24 cellular contexts compared by ENCODE assay signal in the genomic region with DNA sequence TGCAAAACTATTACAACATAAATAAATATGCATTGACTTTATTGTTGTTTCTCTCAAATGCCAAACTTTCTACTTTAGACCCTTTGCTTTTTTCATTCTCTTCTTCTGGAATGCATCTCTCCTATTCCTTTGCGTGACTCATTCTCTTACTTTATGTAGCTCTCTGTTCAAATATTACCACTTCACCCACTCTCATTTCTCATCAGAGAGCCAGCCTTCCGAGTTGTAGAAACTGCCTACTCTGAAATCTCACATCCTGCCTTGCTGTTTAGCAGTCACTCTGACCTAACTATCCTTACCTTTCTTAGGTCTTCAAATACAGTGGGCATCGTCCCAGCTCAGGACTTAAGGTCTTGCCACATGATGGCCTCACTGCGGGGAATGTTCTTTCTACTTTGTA.
"Had no signal": no experiment of that assay in that cellular context is flagged by ENCODE, and none has a peak within 500 bp of the region (broad histone marks: within the 10 kb centered on the region; RNA-seq: fewer than 3 reads in every experiment).

No MANE protein-coding gene starts in this region.

- H3K4me3 ChIP-seq: ascending aorta, breast epithelium, heart right ventricle, mucosa of descending colon, prostate gland, skin epidermis, testis had no signal

- H3K9me3 Mint-ChIP-seq: activated B cell treated with CpG ODN at 0.5 μM for 24 hours; activated CD4-positive, alpha-beta T cell treated with anti-CD3 and anti-CD28 coated beads, Interleukin-2, amount 10 ng/mL, durations not matched to agents 24 days and 14 days; activated naive CD4-positive, alpha-beta T cell treated with anti-CD3 and anti-CD28 coated beads, Interleukin-2, amount 10 ng/mL, durations not matched to agents 7 days and 5 days; activated T-cell treated with anti-CD3 and anti-CD28 coated beads, Interleukin-2, amount 50 U/mL, for 24 hours; dendritic cell treated with granulocyte-macrophage colony-stimulating factor and Interleukin-4, amounts not matched to agents 40 ng/mL and 50 ng/mL, for 4 days; T-helper 2 cell treated with Interferon-gamma antibody and Interleukin-4, amounts not matched to agents 5 μg/mL and 100 μg/mL, for 36 hours had no signal

- H3K36me3 Mint-ChIP-seq: activated naive CD4-positive, alpha-beta T cell treated with anti-CD3 and anti-CD28 coated beads, Interleukin-2, amount 10 ng/mL, durations not matched to agents 7 days and 5 days; memory B cell; naive B cell; stimulated activated effector memory CD8-positive, alpha-beta T cell treated with anti-CD3 and anti-CD28 coated beads, Interleukin-12 subunit alpha, Interleukin-12 subunit beta, amount 100 ng/mL, for 72 hours had no signal

- H3K4me1 Mint-ChIP-seq: activated B cell treated with CpG ODN at 0.5 μM for 24 hours; activated CD4-positive, alpha-beta T cell treated with anti-CD3 and anti-CD28 coated beads, Interleukin-2, amount 10 ng/mL, durations not matched to agents 24 days and 14 days; activated naive CD4-positive, alpha-beta T cell treated with anti-CD3 and anti-CD28 coated beads, Interleukin-2, amount 10 ng/mL, durations not matched to agents 7 days and 5 days; activated naive CD8-positive, alpha-beta T cell treated with anti-CD3 and anti-CD28 coated beads, Interleukin-2, amount 50 U/mL, for 24 hours; stimulated activated effector memory CD8-positive, alpha-beta T cell treated with anti-CD3 and anti-CD28 coated beads, Interleukin-12 subunit alpha, Interleukin-12 subunit beta, amount 100 ng/mL, for 72 hours had no signal

- H3K27me3 Mint-ChIP-seq: activated B cell treated with CpG ODN at 0.5 μM for 24 hours; activated CD4-positive, alpha-beta T cell treated with anti-CD3 and anti-CD28 coated beads, Interleukin-2, amount 10 ng/mL, durations not matched to agents 24 days and 14 days; activated CD8-positive, alpha-beta T cell treated with anti-CD3 and anti-CD28 coated beads for 36 hours; activated naive CD4-positive, alpha-beta T cell treated with anti-CD3 and anti-CD28 coated beads, Interleukin-2, amount 10 ng/mL, durations not matched to agents 7 days and 5 days; activated naive CD8-positive, alpha-beta T cell treated with anti-CD3 and anti-CD28 coated beads, Interleukin-2, amount 50 U/mL, for 24 hours; activated T-cell treated with anti-CD3 and anti-CD28 coated beads, Interleukin-2, amount 50 U/mL, for 24 hours; dendritic cell treated with granulocyte-macrophage colony-stimulating factor and Interleukin-4, amounts not matched to agents 40 ng/mL and 50 ng/mL, for 4 days; memory B cell; naive B cell had no signal

- ATAC-seq: activated CD8-positive, alpha-beta T cell treated with anti-CD3 and anti-CD28 coated beads for 36 hours; activated naive CD8-positive, alpha-beta T cell treated with anti-CD3 and anti-CD28 coated beads, Interleukin-2, amount 50 U/mL, for 24 hours; esophagus mucosa; heart right ventricle; left ventricle myocardium superior; mucosa of descending colon; right cardiac atrium; stimulated activated effector memory CD8-positive, alpha-beta T cell treated with anti-CD3 and anti-CD28 coated beads, Interleukin-12 subunit alpha, Interleukin-12 subunit beta, amount 100 ng/mL, for 72 hours had no signal

- H3K4me1 ChIP-seq: ascending aorta, breast epithelium, heart right ventricle, prostate gland, testis had no signal

- DNase-seq: activated B cell treated with CpG ODN at 0.5 μM for 24 hours; activated CD4-positive, alpha-beta T cell treated with anti-CD3 and anti-CD28 coated beads, Interleukin-2, amount 10 ng/mL, durations not matched to agents 24 days and 14 days; activated CD8-positive, alpha-beta T cell treated with anti-CD3 and anti-CD28 coated beads for 36 hours; activated effector memory CD4-positive, alpha-beta T cell treated with Interleukin-2 at 50 U/mL for 16 hours; activated naive CD4-positive, alpha-beta T cell treated with anti-CD3 and anti-CD28 coated beads, Interleukin-2, amount 10 ng/mL, durations not matched to agents 7 days and 5 days; activated naive CD8-positive, alpha-beta T cell treated with anti-CD3 and anti-CD28 coated beads, Interleukin-2, amount 50 U/mL, for 24 hours; activated T-cell treated with anti-CD3 and anti-CD28 coated beads, Interleukin-2, amount 50 U/mL, for 24 hours; effector CD8-positive, alpha-beta T cell; heart right ventricle; left ventricle myocardium superior; mucosa of descending colon; naive B cell; right cardiac atrium; stimulated activated CD4-positive, alpha-beta T cell treated with anti-CD3 and anti-CD28 coated beads, Interleukin-4, amount 100 ng/mL, for 24 hours; testis had no signal

- H3K27ac ChIP-seq: ascending aorta, breast epithelium, heart right ventricle, prostate gland, skin epidermis, testis had no signal

- H3K4me3 Mint-ChIP-seq: activated B cell treated with CpG ODN at 0.5 μM for 24 hours; activated CD4-positive, alpha-beta T cell treated with anti-CD3 and anti-CD28 coated beads, Interleukin-2, amount 10 ng/mL, durations not matched to agents 24 days and 14 days; activated CD8-positive, alpha-beta T cell treated with anti-CD3 and anti-CD28 coated beads for 36 hours; activated naive CD4-positive, alpha-beta T cell treated with anti-CD3 and anti-CD28 coated beads, Interleukin-2, amount 10 ng/mL, durations not matched to agents 7 days and 5 days; activated naive CD8-positive, alpha-beta T cell treated with anti-CD3 and anti-CD28 coated beads, Interleukin-2, amount 50 U/mL, for 24 hours; activated T-cell treated with anti-CD3 and anti-CD28 coated beads, Interleukin-2, amount 50 U/mL, for 24 hours; dendritic cell treated with granulocyte-macrophage colony-stimulating factor and Interleukin-4, amounts not matched to agents 40 ng/mL and 50 ng/mL, for 4 days; memory B cell; naive B cell; stimulated activated effector memory CD8-positive, alpha-beta T cell treated with anti-CD3 and anti-CD28 coated beads, Interleukin-12 subunit alpha, Interleukin-12 subunit beta, amount 100 ng/mL, for 72 hours; T-helper 2 cell treated with Interferon-gamma antibody and Interleukin-4, amounts not matched to agents 5 μg/mL and 100 μg/mL, for 36 hours had no signal

- H3K27me3 ChIP-seq: ascending aorta, breast epithelium, heart right ventricle, testis had no signal

- H3K9me3 ChIP-seq: ascending aorta, breast epithelium, mucosa of descending colon, prostate gland, testis had no signal

- H3K27ac Mint-ChIP-seq: activated B cell treated with CpG ODN at 0.5 μM for 24 hours; activated CD4-positive, alpha-beta T cell treated with anti-CD3 and anti-CD28 coated beads, Interleukin-2, amount 10 ng/mL, durations not matched to agents 24 days and 14 days; activated CD8-positive, alpha-beta T cell treated with anti-CD3 and anti-CD28 coated beads for 36 hours; activated naive CD4-positive, alpha-beta T cell treated with anti-CD3 and anti-CD28 coated beads, Interleukin-2, amount 10 ng/mL, durations not matched to agents 7 days and 5 days; activated naive CD8-positive, alpha-beta T cell treated with anti-CD3 and anti-CD28 coated beads, Interleukin-2, amount 50 U/mL, for 24 hours; activated T-cell treated with anti-CD3 and anti-CD28 coated beads, Interleukin-2, amount 50 U/mL, for 24 hours; dendritic cell treated with granulocyte-macrophage colony-stimulating factor and Interleukin-4, amounts not matched to agents 40 ng/mL and 50 ng/mL, for 4 days; memory B cell; naive B cell; stimulated activated effector memory CD8-positive, alpha-beta T cell treated with anti-CD3 and anti-CD28 coated beads, Interleukin-12 subunit alpha, Interleukin-12 subunit beta, amount 100 ng/mL, for 72 hours; T-helper 2 cell treated with Interferon-gamma antibody and Interleukin-4, amounts not matched to agents 5 μg/mL and 100 μg/mL, for 36 hours had no signal

- H3K36me3 ChIP-seq: ascending aorta, breast epithelium, heart right ventricle, prostate gland had no signal
